1 cellular context compared by ENCODE assay signal in genomic region chr9:36400332-36401178, GRCh38.
TF ChIP-seq lines count a peak whose summit lies in the region.

No MANE protein-coding gene starts in this region.

TF ChIP-seq in K562, 482 proteins besides CTCF, POLR2A, EP300 and RAD21 (continued from another document and continues in another):
- TF ChIP-seq, protein P1, sequence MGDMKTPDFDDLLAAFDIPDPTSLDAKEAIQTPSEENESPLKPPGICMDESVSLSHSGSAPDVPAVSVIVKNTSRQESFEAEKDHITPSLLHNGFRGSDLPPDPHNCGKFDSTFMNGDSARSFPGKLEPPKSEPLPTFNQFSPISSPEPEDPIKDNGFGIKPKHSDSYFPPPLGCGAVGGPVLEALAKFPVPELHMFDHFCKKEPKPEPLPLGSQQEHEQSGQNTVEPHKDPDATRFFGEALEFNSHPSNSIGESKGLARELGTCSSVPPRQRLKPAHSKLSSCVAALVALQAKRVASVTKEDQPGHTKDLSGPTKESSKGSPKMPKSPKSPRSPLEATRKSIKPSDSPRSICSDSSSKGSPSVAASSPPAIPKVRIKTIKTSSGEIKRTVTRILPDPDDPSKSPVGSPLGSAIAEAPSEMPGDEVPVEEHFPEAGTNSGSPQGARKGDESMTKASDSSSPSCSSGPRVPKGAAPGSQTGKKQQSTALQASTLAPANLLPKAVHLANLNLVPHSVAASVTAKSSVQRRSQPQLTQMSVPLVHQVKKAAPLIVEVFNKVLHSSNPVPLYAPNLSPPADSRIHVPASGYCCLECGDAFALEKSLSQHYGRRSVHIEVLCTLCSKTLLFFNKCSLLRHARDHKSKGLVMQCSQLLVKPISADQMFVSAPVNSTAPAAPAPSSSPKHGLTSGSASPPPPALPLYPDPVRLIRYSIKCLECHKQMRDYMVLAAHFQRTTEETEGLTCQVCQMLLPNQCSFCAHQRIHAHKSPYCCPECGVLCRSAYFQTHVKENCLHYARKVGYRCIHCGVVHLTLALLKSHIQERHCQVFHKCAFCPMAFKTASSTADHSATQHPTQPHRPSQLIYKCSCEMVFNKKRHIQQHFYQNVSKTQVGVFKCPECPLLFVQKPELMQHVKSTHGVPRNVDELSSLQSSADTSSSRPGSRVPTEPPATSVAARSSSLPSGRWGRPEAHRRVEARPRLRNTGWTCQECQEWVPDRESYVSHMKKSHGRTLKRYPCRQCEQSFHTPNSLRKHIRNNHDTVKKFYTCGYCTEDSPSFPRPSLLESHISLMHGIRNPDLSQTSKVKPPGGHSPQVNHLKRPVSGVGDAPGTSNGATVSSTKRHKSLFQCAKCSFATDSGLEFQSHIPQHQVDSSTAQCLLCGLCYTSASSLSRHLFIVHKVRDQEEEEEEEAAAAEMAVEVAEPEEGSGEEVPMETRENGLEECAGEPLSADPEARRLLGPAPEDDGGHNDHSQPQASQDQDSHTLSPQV (IDR thresholded peaks at IDR 0.05), result no peak
- TF ChIP-seq ATF7 (IDR thresholded peaks at IDR 0.05), result peak; percentile 92
- TF ChIP-seq, protein P2, sequence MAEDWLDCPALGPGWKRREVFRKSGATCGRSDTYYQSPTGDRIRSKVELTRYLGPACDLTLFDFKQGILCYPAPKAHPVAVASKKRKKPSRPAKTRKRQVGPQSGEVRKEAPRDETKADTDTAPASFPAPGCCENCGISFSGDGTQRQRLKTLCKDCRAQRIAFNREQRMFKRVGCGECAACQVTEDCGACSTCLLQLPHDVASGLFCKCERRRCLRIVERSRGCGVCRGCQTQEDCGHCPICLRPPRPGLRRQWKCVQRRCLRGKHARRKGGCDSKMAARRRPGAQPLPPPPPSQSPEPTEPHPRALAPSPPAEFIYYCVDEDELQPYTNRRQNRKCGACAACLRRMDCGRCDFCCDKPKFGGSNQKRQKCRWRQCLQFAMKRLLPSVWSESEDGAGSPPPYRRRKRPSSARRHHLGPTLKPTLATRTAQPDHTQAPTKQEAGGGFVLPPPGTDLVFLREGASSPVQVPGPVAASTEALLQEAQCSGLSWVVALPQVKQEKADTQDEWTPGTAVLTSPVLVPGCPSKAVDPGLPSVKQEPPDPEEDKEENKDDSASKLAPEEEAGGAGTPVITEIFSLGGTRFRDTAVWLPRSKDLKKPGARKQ (CRISPR knock-in tag; IDR thresholded peaks at IDR 0.05), result no peak
- TF ChIP-seq ZNF740 (CRISPR knock-in tag; IDR thresholded peaks at IDR 0.05), result no peak
- no peak for TF ChIP-seq ZNF740 (tag; IDR thresholded peaks at IDR 0.05)
- peak; percentile 48 for TF ChIP-seq HMGN3 (IDR thresholded peaks at IDR 0.05; ENCODE audit: borderline replicate concordance, extremely low read depth, insufficient read length, low read depth, low read length)
- peak in 2 of 3 experiments; percentile 58 to 67 for TF ChIP-seq YY1 (IDR thresholded peaks at IDR 0.05; ENCODE audit: borderline replicate concordance in 1 of 3, control insufficient read depth in 1 of 3, extremely low read depth in 1 of 3, insufficient read depth in 3 of 3, insufficient read length in 1 of 3, insufficient replicate concordance in 2 of 3, low read depth in 1 of 3, low read length in 2 of 3)
- TF ChIP-seq, protein P3, sequence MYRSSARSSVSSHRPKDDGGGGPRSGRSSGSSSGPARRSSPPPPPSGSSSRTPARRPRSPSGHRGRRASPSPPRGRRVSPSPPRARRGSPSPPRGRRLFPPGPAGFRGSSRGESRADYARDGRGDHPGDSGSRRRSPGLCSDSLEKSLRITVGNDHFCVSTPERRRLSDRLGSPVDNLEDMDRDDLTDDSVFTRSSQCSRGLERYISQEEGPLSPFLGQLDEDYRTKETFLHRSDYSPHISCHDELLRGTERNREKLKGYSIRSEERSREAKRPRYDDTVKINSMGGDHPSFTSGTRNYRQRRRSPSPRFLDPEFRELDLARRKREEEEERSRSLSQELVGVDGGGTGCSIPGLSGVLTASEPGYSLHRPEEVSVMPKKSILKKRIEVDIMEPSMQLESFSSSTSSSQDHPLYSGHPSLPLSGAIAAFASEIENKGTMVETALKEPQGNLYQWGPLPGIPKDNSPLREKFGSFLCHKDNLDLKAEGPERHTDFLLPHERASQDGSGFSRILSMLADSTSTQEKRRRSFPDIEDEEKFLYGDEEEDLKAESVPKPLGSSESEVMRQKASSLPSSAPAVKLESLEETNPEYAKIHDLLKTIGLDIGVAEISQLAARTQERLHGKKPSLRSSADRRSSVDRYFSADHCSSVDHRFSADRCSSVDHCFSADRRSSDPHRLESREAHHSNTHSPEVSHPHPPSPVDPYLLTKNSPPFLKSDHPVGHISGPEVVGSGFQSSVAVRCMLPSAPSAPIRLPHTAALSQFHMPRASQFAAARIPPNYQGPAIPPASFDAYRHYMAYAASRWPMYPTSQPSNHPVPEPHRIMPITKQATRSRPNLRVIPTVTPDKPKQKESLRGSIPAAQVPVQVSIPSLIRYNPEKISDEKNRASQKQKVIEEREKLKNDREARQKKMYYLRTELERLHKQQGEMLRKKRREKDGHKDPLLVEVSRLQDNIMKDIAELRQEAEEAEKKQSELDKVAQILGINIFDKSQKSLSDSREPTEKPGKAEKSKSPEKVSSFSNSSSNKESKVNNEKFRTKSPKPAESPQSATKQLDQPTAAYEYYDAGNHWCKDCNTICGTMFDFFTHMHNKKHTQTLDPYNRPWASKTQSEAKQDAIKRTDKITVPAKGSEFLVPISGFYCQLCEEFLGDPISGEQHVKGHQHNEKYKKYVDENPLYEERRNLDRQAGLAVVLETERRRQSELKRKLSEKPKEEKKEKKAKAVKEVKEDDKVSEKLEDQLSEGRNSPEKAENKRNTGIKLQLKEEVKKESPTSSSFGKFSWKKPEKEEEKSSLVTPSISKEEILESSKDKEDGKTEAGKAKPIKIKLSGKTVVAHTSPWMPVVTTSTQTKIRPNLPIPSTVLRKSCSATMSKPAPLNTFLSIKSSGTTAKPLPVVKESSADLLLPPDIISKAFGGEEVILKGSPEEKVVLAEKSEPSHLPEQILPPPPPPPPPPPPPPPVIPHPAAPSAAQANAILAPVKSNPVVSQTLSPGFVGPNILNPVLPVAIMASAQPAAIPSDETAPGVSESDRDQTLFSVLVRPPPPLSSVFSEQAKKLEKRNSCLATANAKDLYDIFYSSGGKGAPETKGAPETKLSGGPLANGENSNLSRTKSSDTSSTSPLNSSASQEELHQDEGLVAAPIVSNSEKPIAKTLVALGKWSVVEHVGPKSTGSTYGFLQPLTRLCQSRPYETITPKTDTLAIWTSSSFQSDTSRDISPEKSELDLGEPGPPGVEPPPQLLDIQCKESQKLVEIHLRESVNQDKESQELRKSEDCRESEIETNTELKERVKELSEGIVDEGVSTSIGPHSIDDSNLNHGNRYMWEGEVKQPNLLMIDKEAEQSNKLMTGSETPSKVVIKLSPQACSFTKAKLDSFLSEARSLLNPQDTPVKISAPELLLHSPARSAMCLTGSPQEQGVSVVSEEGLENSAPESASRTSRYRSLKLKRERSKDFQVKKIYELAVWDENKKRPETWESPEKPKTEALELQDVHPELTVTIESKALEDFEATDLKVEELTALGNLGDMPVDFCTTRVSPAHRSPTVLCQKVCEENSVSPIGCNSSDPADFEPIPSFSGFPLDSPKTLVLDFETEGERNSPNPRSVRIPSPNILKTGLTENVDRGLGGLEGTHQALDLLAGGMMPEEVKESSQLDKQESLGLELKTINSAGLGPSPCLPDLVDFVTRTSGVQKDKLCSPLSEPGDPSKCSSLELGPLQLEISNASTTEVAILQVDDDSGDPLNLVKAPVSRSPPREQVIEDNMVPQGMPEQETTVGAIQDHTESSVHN (IDR thresholded peaks at IDR 0.05; ENCODE audit: borderline replicate concordance in 1 of 2, low read depth in 1 of 2), result no peak
- TF ChIP-seq ZC3H4 (CRISPR knock-in tag; IDR thresholded peaks at IDR 0.05; ENCODE audit: borderline replicate concordance), result no peak
- no peak for TF ChIP-seq E4F1 (CRISPR knock-in tag; IDR thresholded peaks at IDR 0.05; ENCODE audit: borderline replicate concordance)
- TF ChIP-seq NFRKB (IDR thresholded peaks at IDR 0.05; ENCODE audit: low read depth), result no peak
- no peak for TF ChIP-seq SMARCE1 (IDR thresholded peaks at IDR 0.05)
- no peak for TF ChIP-seq MEF2D (tag; conservative IDR thresholded peaks at IDR 0.05; ENCODE audit: low read depth)
- no peak for TF ChIP-seq ZNF668 (CRISPR knock-in tag; IDR thresholded peaks at IDR 0.05)
- no peak for TF ChIP-seq ZNF311 (CRISPR knock-in tag; IDR thresholded peaks at IDR 0.05)
- no peak for TF ChIP-seq ZNF780A (CRISPR knock-in tag; IDR thresholded peaks at IDR 0.05)
- no peak for TF ChIP-seq ZBTB8A (IDR thresholded peaks at IDR 0.05; ENCODE audit: partially characterized antibody)
- TF ChIP-seq, protein P4, sequence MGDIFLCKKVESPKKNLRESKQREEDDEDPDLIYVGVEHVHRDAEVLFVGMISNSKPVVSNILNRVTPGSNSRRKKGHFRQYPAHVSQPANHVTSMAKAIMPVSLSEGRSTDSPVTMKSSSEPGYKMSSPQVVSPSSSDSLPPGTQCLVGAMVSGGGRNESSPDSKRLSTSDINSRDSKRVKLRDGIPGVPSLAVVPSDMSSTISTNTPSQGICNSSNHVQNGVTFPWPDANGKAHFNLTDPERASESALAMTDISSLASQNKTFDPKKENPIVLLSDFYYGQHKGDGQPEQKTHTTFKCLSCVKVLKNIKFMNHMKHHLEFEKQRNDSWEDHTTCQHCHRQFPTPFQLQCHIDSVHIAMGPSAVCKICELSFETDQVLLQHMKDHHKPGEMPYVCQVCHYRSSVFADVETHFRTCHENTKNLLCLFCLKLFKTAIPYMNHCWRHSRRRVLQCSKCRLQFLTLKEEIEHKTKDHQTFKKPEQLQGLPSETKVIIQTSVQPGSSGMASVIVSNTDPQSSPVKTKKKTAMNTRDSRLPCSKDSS (IDR thresholded peaks at IDR 0.05; ENCODE audit: low read depth, partially characterized antibody), result no peak
- peak; percentile 93 to 96 for TF ChIP-seq MNT (conservative IDR thresholded peaks at IDR 0.05)
- TF ChIP-seq, protein P5, sequence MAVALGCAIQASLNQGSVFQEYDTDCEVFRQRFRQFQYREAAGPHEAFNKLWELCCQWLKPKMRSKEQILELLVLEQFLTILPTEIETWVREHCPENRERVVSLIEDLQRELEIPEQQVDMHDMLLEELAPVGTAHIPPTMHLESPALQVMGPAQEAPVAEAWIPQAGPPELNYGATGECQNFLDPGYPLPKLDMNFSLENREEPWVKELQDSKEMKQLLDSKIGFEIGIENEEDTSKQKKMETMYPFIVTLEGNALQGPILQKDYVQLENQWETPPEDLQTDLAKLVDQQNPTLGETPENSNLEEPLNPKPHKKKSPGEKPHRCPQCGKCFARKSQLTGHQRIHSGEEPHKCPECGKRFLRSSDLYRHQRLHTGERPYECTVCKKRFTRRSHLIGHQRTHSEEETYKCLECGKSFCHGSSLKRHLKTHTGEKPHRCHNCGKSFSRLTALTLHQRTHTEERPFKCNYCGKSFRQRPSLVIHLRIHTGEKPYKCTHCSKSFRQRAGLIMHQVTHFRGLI (CRISPR knock-in tag; IDR thresholded peaks at IDR 0.05), result no peak
- TF ChIP-seq NFIC (IDR thresholded peaks at IDR 0.05), result no peak
- TF ChIP-seq HNRNPLL (IDR thresholded peaks at IDR 0.05; ENCODE audit: low read depth, low read length, poor library complexity, severe bottlenecking), result peak; percentile 49
- no peak for TF ChIP-seq FOXP1 (CRISPR knock-in tag; IDR thresholded peaks at IDR 0.05)
- TF ChIP-seq TAF7 (tag; IDR thresholded peaks at IDR 0.05), result no peak
- no peak for TF ChIP-seq ZNF696 (CRISPR knock-in tag; conservative IDR thresholded peaks at IDR 0.05)
- TF ChIP-seq CBX8 (IDR thresholded peaks at IDR 0.05; ENCODE audit: borderline replicate concordance, extremely low read depth, low read depth, low read length, poor library complexity, severe bottlenecking), result no peak
- no peak for TF ChIP-seq ZNF23 (CRISPR knock-in tag; IDR thresholded peaks at IDR 0.05)
- TF ChIP-seq, protein P6, sequence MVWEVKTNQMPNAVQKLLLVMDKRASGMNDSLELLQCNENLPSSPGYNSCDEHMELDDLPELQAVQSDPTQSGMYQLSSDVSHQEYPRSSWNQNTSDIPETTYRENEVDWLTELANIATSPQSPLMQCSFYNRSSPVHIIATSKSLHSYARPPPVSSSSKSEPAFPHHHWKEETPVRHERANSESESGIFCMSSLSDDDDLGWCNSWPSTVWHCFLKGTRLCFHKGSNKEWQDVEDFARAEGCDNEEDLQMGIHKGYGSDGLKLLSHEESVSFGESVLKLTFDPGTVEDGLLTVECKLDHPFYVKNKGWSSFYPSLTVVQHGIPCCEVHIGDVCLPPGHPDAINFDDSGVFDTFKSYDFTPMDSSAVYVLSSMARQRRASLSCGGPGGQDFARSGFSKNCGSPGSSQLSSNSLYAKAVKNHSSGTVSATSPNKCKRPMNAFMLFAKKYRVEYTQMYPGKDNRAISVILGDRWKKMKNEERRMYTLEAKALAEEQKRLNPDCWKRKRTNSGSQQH (CRISPR knock-in tag; IDR thresholded peaks at IDR 0.05), result no peak
- TF ChIP-seq SP1 (CRISPR knock-in tag; IDR thresholded peaks at IDR 0.05), result no peak
- TF ChIP-seq ZNF263 (CRISPR knock-in tag; IDR thresholded peaks at IDR 0.05; ENCODE audit: borderline replicate concordance), result 0 out of 2 replicates have a peak, but pooled peaks have one; percentile 15
